8 cellular contexts compared by ENCODE assay signal in genomic region chr9:132770775-132771310, GRCh38.
DNase-seq lines count a peak whose midpoint lies in the region; ATAC-seq and TF ChIP-seq lines count a peak whose summit lies in the region.

No MANE protein-coding gene starts in this region.

- intact Hi-C loops in breast epithelium (cut with DNase I; ENCODE audit: low total_unique reads) (no loop called here), MCF 10A (cut with micrococcal nuclease) (no loop called here), upper lobe of right lung (cut with DNase I) (no loop called here)

- no peak overlapping the region for H3K4me3 Mint-ChIP-seq in MCF 10A (ENCODE audit: unreplicated experiment)
- H3K4me3 Mint-ChIP-seq in central memory CD8-positive, alpha-beta T cell: peak overlapping the region; percentile 99
- H3K4me3 Mint-ChIP-seq in mesothelial cell of epicardium: peak overlapping the region; percentile 94

- H3K9me3 Mint-ChIP-seq in MCF 10A (ENCODE audit: unreplicated experiment) (peaks cover 9% of the 10 kb centered on the region), mesothelial cell of epicardium (peaks cover 25% of the 10 kb centered on the region)
- no peaks in the 10 kb centered on the region for H3K9me3 Mint-ChIP-seq in central memory CD8-positive, alpha-beta T cell

- peaks cover 11% of the 10 kb centered on the region for H3K4me1 Mint-ChIP-seq in MCF 10A (ENCODE audit: insufficient read depth, unreplicated experiment)
- H3K4me1 Mint-ChIP-seq in central memory CD8-positive, alpha-beta T cell: peaks cover 25% of the 10 kb centered on the region
- peaks cover 13% of the 10 kb centered on the region for H3K4me1 Mint-ChIP-seq in mesothelial cell of epicardium

- H3K36me3 ChIP-seq in breast epithelium (no peaks in the 10 kb centered on the region), upper lobe of right lung (no peaks in the 10 kb centered on the region)

- POLR2A ChIA-PET in MCF 10A (lab: Yijun Ruan, JAX): interaction anchor here (1.3 kb wide), 1 partner anchor 10 kb away, joined by 3 read pairs; no protein-coding TSS in a partner anchor

- no peak for TF ChIP-seq POLR2A in breast epithelium (IDR thresholded peaks at IDR 0.05)

- H3K27ac ChIP-seq in breast epithelium (peak overlapping the region; percentile 84 to 86), upper lobe of right lung (peak overlapping the region; percentile 90)

- H3K4me1 ChIP-seq in breast epithelium (no peaks in the 10 kb centered on the region), upper lobe of right lung (no peaks in the 10 kb centered on the region)

- H3K27me3 ChIP-seq in breast epithelium (no peaks in the 10 kb centered on the region), upper lobe of right lung (no peaks in the 10 kb centered on the region)

- no peaks in the 10 kb centered on the region for H3K9me3 ChIP-seq in breast epithelium
- no peaks in the 10 kb centered on the region for H3K9me3 ChIP-seq in upper lobe of right lung

- DNase-seq in breast epithelium (ENCODE audit: low spot score in 2 of 2) (no peak), MCF 10A (ENCODE audit: unreplicated experiment) (no peak), mesothelial cell of epicardium (ENCODE audit: low spot score in 2 of 2, unreplicated experiment in 2 of 2) (no peak), upper lobe of right lung (no peak), HK-2 (ENCODE audit: unreplicated experiment) (no peak)
- DNase-seq in central memory CD8-positive, alpha-beta T cell (ENCODE audit: low spot score in 2 of 2): no peak
- no peak for DNase-seq in stimulated activated CD8-positive, alpha-beta memory T cell treated with anti-CD3 and anti-CD28 coated beads, Interleukin-4, amount 100 ng/mL, for 48 hours

- TF ChIP-seq CTCF in breast epithelium (IDR thresholded peaks at IDR 0.05): no peak
- no peak for TF ChIP-seq CTCF in MCF 10A (IDR thresholded peaks at IDR 0.05; ENCODE audit: unreplicated experiment)
- TF ChIP-seq CTCF in mesothelial cell of epicardium (IDR thresholded peaks at IDR 0.05; ENCODE audit: unreplicated experiment): no peak
- TF ChIP-seq CTCF in upper lobe of right lung (IDR thresholded peaks at IDR 0.05): no peak

- no peak for ATAC-seq in central memory CD8-positive, alpha-beta T cell (replicated peaks; ENCODE audit: extremely low read depth, poor library complexity, severe bottlenecking)
- no peak for ATAC-seq in upper lobe of right lung
- no peak for ATAC-seq in HG03457 (IDR thresholded peaks at IDR 0.05; ENCODE audit: unreplicated experiment)

- H3K27ac Mint-ChIP-seq in MCF 10A (ENCODE audit: low read depth, unreplicated experiment): no peak overlapping the region
- H3K27ac Mint-ChIP-seq in central memory CD8-positive, alpha-beta T cell (ENCODE audit: low read depth): no peak overlapping the region
- H3K27ac Mint-ChIP-seq in mesothelial cell of epicardium: no peak overlapping the region

- CTCF ChIA-PET in MCF 10A (lab: Yijun Ruan, JAX): interaction anchor here (0.7 kb wide), 1 partner anchor 35 kb away, joined by 4 read pairs; no protein-coding TSS in a partner anchor

- H3K4me3 ChIP-seq in breast epithelium (peak overlapping the region; percentile 79 to 90 (median 81)), upper lobe of right lung (peak overlapping the region; percentile 62)

- H3K36me3 Mint-ChIP-seq in MCF 10A (ENCODE audit: insufficient read depth, unreplicated experiment) (no peaks in the 10 kb centered on the region), mesothelial cell of epicardium (peaks cover 8% of the 10 kb centered on the region)
- peaks cover 6% of the 10 kb centered on the region for H3K36me3 Mint-ChIP-seq in central memory CD8-positive, alpha-beta T cell (ENCODE audit: insufficient read depth)

- BruUV-seq in MCF 10A (replicated peaks; lab: Mats Ljungman, UMichigan): no TSS peak

- peaks cover 11% of the 10 kb centered on the region for H3K27me3 Mint-ChIP-seq in MCF 10A (ENCODE audit: insufficient read depth, unreplicated experiment)
- H3K27me3 Mint-ChIP-seq in central memory CD8-positive, alpha-beta T cell: no peaks in the 10 kb centered on the region
- no peaks in the 10 kb centered on the region for H3K27me3 Mint-ChIP-seq in mesothelial cell of epicardium (ENCODE audit: low read depth)
